In genomic region chr20:50929299-50930138, GRCh38 we compare ENCODE assay signal across 1 cellular context.
TF ChIP-seq lines count a peak whose summit lies in the region.

No MANE protein-coding gene starts in this region.

TF ChIP-seq in K562, 482 proteins besides CTCF, POLR2A, EP300 and RAD21 (continued from another document and continues in another):
- TF ChIP-seq TBL1XR1 (IDR thresholded peaks at IDR 0.05; ENCODE audit: low read length in 2 of 2) (peak; percentile 79; a peak in 3 of 4 replicates), KDM1A (IDR thresholded peaks at IDR 0.05) (peak; percentile 82 to 83), FOSL1 (tag; conservative IDR thresholded peaks at IDR 0.05) (no peak; the same call in 1 of the 2 replicates), ZNF764 (CRISPR knock-in tag; IDR thresholded peaks at IDR 0.05; ENCODE audit: low read depth) (0 out of 2 replicates have a peak, but pooled peaks have one; percentile 53), LCOR (CRISPR knock-in tag; IDR thresholded peaks at IDR 0.05) (peak; percentile 96), RERE (CRISPR knock-in tag; IDR thresholded peaks at IDR 0.05; ENCODE audit: borderline replicate concordance) (no peak), TGIF2 (CRISPR knock-in tag; IDR thresholded peaks at IDR 0.05) (no peak), KLF1 (tag; IDR thresholded peaks at IDR 0.05) (no peak), SREBF2 (CRISPR knock-in tag; IDR thresholded peaks at IDR 0.05) (no peak), ILF3 (IDR thresholded peaks at IDR 0.05; ENCODE audit: borderline replicate concordance) (peak; percentile 82; the same call in 1 of the 2 replicates), NFIC (IDR thresholded peaks at IDR 0.05) (peak; percentile 56; the same call in 1 of the 2 replicates), ZNF639 (CRISPR knock-in tag; conservative IDR thresholded peaks at IDR 0.05 in 1 of 2, IDR thresholded peaks at IDR 0.05 in 1 of 2) (peak in 1 of 2 experiments; percentile 66; a peak in 1 of 4 replicates), ATF6 (CRISPR knock-in tag; IDR thresholded peaks at IDR 0.05) (no peak), ZFX (CRISPR knock-in tag; IDR thresholded peaks at IDR 0.05) (peak; percentile 55), FOXO4 (CRISPR knock-in tag; IDR thresholded peaks at IDR 0.05) (no peak), MYNN (IDR thresholded peaks at IDR 0.05) (peak; percentile 86; the same call in 1 of the 2 replicates), MYNN (CRISPR knock-in tag; IDR thresholded peaks at IDR 0.05) (no peak), NEUROD1 (IDR thresholded peaks at IDR 0.05; ENCODE audit: borderline replicate concordance, low read depth, low read length, partially characterized antibody) (peak; percentile 72), ZNF512 (tag; IDR thresholded peaks at IDR 0.05) (no peak), ETV6 (IDR thresholded peaks at IDR 0.05; ENCODE audit: borderline replicate concordance in 1 of 2, low read depth in 2 of 2, low read length in 1 of 2) (0 out of 4 replicates have a peak, but pooled peaks of 1 of the 2 experiments have one; percentile 11), ETV6 (CRISPR knock-in tag; IDR thresholded peaks at IDR 0.05; ENCODE audit: borderline replicate concordance) (no peak), NFIX (CRISPR knock-in tag; IDR thresholded peaks at IDR 0.05; ENCODE audit: low read depth) (no peak), TARDBP (IDR thresholded peaks at IDR 0.05) (0 out of 2 replicates have a peak, but pooled peaks have one; percentile 38), DNMT1 (IDR thresholded peaks at IDR 0.05) (no peak), VEZF1 (CRISPR knock-in tag; IDR thresholded peaks at IDR 0.05) (peak; percentile 97), HNRNPK (IDR thresholded peaks at IDR 0.05; ENCODE audit: low read depth, low read length, poor library complexity, severe bottlenecking) (no peak), GTF2A2 (tag; IDR thresholded peaks at IDR 0.05) (no peak), CEBPG (CRISPR knock-in tag; IDR thresholded peaks at IDR 0.05) (no peak), CEBPG (tag; conservative IDR thresholded peaks at IDR 0.05 in 1 of 2, IDR thresholded peaks at IDR 0.05 in 1 of 2) (no peak), SP2 (IDR thresholded peaks at IDR 0.05; ENCODE audit: extremely low read depth, low read depth, low read length, poor library complexity, severe bottlenecking) (no peak), RB1 (IDR thresholded peaks at IDR 0.05; ENCODE audit: low read depth) (peak; percentile 87), ZNF24 (IDR thresholded peaks at IDR 0.05) (peak; percentile 81), CXXC5 (CRISPR knock-in tag; IDR thresholded peaks at IDR 0.05) (peak; percentile 46), RFX5 (IDR thresholded peaks at IDR 0.05; ENCODE audit: low read depth, low read length) (no peak), MNT (conservative IDR thresholded peaks at IDR 0.05) (peak; percentile 43 to 76; a peak in 3 of 4 replicates), NBN (IDR thresholded peaks at IDR 0.05; ENCODE audit: low read depth) (peak; percentile 82), XRCC3 (IDR thresholded peaks at IDR 0.05) (no peak), DEAF1 (CRISPR knock-in tag; IDR thresholded peaks at IDR 0.05) (peak; percentile 82)
